In the genomic region with DNA sequence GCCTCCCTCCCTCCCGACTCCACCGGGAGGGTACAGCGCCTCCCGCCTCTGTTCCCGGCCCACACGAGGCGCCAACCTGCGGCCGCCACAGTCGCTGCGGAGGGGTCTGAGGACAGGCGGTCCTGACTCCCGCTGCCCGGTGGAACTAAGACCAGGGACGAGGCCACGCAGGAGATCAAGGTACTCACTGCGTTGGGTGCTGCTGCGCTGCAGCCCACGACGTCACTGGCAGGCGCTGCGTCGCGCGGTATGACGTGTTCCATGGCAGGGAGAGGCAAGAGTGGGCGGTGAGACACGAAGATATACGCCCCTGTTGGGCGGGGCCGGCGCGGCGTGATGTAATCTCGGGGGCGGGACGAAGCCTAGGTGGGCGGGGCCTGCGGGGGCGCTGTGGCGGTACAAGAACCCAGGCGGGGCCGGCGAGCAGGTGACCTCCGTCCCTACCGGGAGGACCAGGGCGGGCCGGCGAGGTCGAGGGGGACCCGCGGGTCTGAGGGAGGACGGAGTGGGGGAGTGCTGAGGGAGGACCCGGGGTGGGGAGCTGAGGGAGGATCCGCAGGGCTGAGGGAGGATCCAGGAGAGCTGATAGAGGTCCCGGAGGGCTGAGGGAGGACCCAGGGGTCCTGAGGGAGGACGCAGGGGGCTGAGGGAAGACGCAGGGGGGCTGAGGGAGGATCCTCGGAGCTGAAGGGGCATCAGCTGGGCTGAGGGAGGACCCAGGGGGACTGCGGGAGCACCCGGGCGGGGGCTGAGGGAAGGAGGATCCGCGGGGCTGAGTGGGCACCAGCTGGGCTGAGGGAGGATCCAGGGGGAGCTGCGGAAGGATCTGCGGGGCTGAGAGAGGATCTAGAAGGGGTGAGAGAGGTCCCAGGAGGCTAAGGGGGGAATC, we compare ENCODE assay signal across 8 cellular contexts. TPM values are rescaled to one million over a fixed set of nuclear protein-coding genes. Genes with fewer than 3 reads are reported as not detected.
DNase-seq lines count a peak whose midpoint lies in the region; ATAC-seq, FAIRE-seq and TF ChIP-seq lines count a peak whose summit lies in the region.

A gene (minus strand): TSS at position 227 of the 889 bp plus-strand sequence. CDS start 1,039 bp downstream, outside the sequence.

- peak within 1 kb of the TSS; percentile 83 for H3K27ac ChIP-seq in H1 (ENCODE audit: low read depth, low read length)
- H3K27ac ChIP-seq in mesendoderm (ENCODE audit: low read depth, low read length), result no peak within 1 kb of the TSS

- no peak within 1 kb of the TSS for H4K91ac ChIP-seq in H1 (replicated peaks; ENCODE audit: insufficient read length, low read length)

- peak within 1 kb of the TSS; percentile 85 to 95 (median 86) for H3K9ac ChIP-seq in H1 (replicated peaks in 1 of 4; ENCODE audit: extremely low read depth in 1 of 4, low read depth in 3 of 4, low read length in 3 of 4)
- peak within 1 kb of the TSS; percentile 97 for H3K9ac ChIP-seq in mesendoderm (ENCODE audit: low read length)

- peak within 1 kb of the TSS; percentile 63 for H3K18ac ChIP-seq in H1 (ENCODE audit: extremely low read depth, low read length)
- H3K18ac ChIP-seq in mesendoderm (ENCODE audit: low read length), result peak within 1 kb of the TSS; percentile 3

- H4K8ac ChIP-seq in H1 (ENCODE audit: extremely low read depth, insufficient read depth, low read length) (peak within 1 kb of the TSS; percentile 97), mesendoderm (ENCODE audit: low read depth, low read length) (peak within 1 kb of the TSS; percentile 7)

- H3K23ac ChIP-seq in H1 (ENCODE audit: insufficient read length) (no peak within 1 kb of the TSS), mesendoderm (ENCODE audit: low read length) (no peak within 1 kb of the TSS)

- H3K79me2 ChIP-seq in H1 (ENCODE audit: control insufficient read depth in 1 of 2, insufficient read depth in 2 of 2, low read length in 2 of 2) (peaks cover 3 to 8% of the 10 kb centered on the region in 2 experiments; a peak in 2 of 4 replicates), mesendoderm (ENCODE audit: control insufficient read depth, insufficient read depth, low read length) (peaks cover 10% of the 10 kb centered on the region)

- no peak for TF ChIP-seq CTCF in H1 (IDR thresholded peaks at IDR 0.05; ENCODE audit: control extremely low read depth in 1 of 3, insufficient read depth in 1 of 3, low read depth in 1 of 3, low read length in 3 of 3)

- TF ChIP-seq RAD21 in H1 (IDR thresholded peaks at IDR 0.05 in 1 of 2, conservative IDR thresholded peaks at IDR 0.05 in 1 of 2; ENCODE audit: low read depth in 2 of 2, low read length in 2 of 2), result no peak

- H3K4me3 ChIP-seq in H1 (ENCODE audit: extremely low read depth in 1 of 4, insufficient read depth in 2 of 4, low read depth in 3 of 4, low read length in 4 of 4) (peak within 1 kb of the TSS; percentile 71 to 96 (median 88)), mesendoderm (ENCODE audit: low read length) (peak within 1 kb of the TSS; percentile 93)

- no peak within 1 kb of the TSS for H3K14ac ChIP-seq in H1 (ENCODE audit: insufficient read length)

- no peak within 1 kb of the TSS for H2BK20ac ChIP-seq in H1 (ENCODE audit: low read length)

- H2BK15ac ChIP-seq in H1 (ENCODE audit: low read length) (no peak within 1 kb of the TSS), mesendoderm (replicated peaks; ENCODE audit: low read depth) (no peak within 1 kb of the TSS)

- H2BK120ac ChIP-seq in H1 (replicated peaks; ENCODE audit: low read depth, low read length) (no peak within 1 kb of the TSS), mesendoderm (ENCODE audit: low read depth, low read length) (no peak within 1 kb of the TSS)

- POLR2A ChIA-PET in H1 (lab: Charles Lee; ENCODE audit: partially characterized antibody), result interaction anchor here (0.8 to 2.1 kb wide), 6 partner anchors 9 to 56 kb away, joined by 3 to 9 read pairs (median 4); a partner anchor contains a TSS

- TF ChIP-seq POLR2A in H1 (IDR thresholded peaks at IDR 0.05; ENCODE audit: control extremely low read depth in 1 of 2, low read depth in 2 of 2, low read length in 2 of 2), result peak in 1 of 2 experiments; percentile 86; a peak in 2 of 3 replicates

- H3K79me1 ChIP-seq in H1 (ENCODE audit: low read depth, low read length) (peaks cover 12% of the 10 kb centered on the region; the same call in 1 of the 2 replicates), mesendoderm (ENCODE audit: low read length) (peaks cover 10% of the 10 kb centered on the region)

- H3K4ac ChIP-seq in H1 (replicated peaks; ENCODE audit: insufficient read length, low read depth, low read length) (no peak within 1 kb of the TSS), mesendoderm (ENCODE audit: low read depth, low read length) (no peak within 1 kb of the TSS)

- H3K9me3 ChIP-seq in H1 (ENCODE audit: insufficient read depth in 2 of 2, low read depth in 1 of 2, low read length in 1 of 2), result no peaks in the 10 kb centered on the region

- peak within 1 kb of the TSS; percentile 4 for H4K5ac ChIP-seq in H1 (ENCODE audit: insufficient read length, low read depth, low read length)
- H4K5ac ChIP-seq in mesendoderm (ENCODE audit: low read length), result no peak within 1 kb of the TSS

- DNase-seq in COR-L47 (lab: John Stamatoyannopoulos, UW), result peak; percentile 95
- DNase-seq in HUDEP-2 (lab: John Stamatoyannopoulos, UW; ENCODE audit: unreplicated experiment in 76 of 76), result peak; percentile 42 to 98 (median 93)
- DNase-seq in NOMO-1 treated with dmso at 0.1 percent for 144 hours (lab: John Stamatoyannopoulos, UW; ENCODE audit: unreplicated experiment), result peak; percentile 90
- DNase-seq in activated CD8-positive, alpha-beta memory T cell treated with anti-CD3 and anti-CD28 coated beads for 48 hours (ENCODE audit: low read depth in 2 of 3, low spot score in 2 of 3), result peak; percentile 97 to 100 (median 99)
- peak; percentile 85 to 100 for DNase-seq in H1 (ENCODE audit: low read depth in 1 of 2, low spot score in 2 of 2)
- peak; percentile 97 for DNase-seq in mesendoderm
- peak; percentile 99 for DNase-seq in stimulated activated CD8-positive, alpha-beta memory T cell treated with anti-CD3 and anti-CD28 coated beads, Interleukin-15, amount 100 ng/mL, for 1 hour (ENCODE audit: low read depth)

- H3K4me2 ChIP-seq in H1 (ENCODE audit: insufficient read depth in 1 of 2, low read depth in 2 of 2, low read length in 2 of 2) (peak within 1 kb of the TSS; percentile 79 to 90), mesendoderm (ENCODE audit: low read length) (peak within 1 kb of the TSS; percentile 97)

- 1% methylated on average over 43 of the region's 66 CpGs; no CpG with 5 or more reads in 1 of the 2 experiments for WGBS in H1 (ENCODE audit: extremely low coverage in 1 of 2, insufficient coverage in 1 of 2, insufficient read length in 1 of 2, insufficient replicate concordance in 2 of 2, low coverage in 1 of 2, low lambda C conversion rate in 2 of 2, missing lambda C conversion rate in 1 of 2), 2 experiments
- no CpG with 5 or more reads among the region's 66 CpGs for WGBS in mesendoderm (ENCODE audit: extremely low coverage, insufficient coverage, low lambda C conversion rate)

- H3K56ac ChIP-seq in H1 (replicated peaks; ENCODE audit: insufficient read length, low read depth, low read length), result no peak within 1 kb of the TSS
- peak within 1 kb of the TSS; percentile 99 for H3K56ac ChIP-seq in mesendoderm (ENCODE audit: low read length)

- no peak for FAIRE-seq in H1 (lab: Jason Lieb, UNC)

- CTCF ChIA-PET in H1 (lab: Charles Lee; ENCODE audit: partially characterized antibody), result interaction anchor here (1.0 to 2.5 kb wide), 4 partner anchors 21 to 62 kb away, joined by 3 to 14 read pairs (median 4); no protein-coding TSS in a partner anchor

- H2AK5ac ChIP-seq in H1 (ENCODE audit: low read depth, low read length) (0 out of 2 replicates have a peak within 1 kb of the TSS, but pooled peaks have one; percentile 15), mesendoderm (ENCODE audit: low read length) (no peak within 1 kb of the TSS)

- H2BK5ac ChIP-seq in H1 (ENCODE audit: low read depth, low read length), result peak within 1 kb of the TSS; percentile 13; the same call in 1 of the 2 replicates
- peak within 1 kb of the TSS; percentile 62 for H2BK5ac ChIP-seq in mesendoderm (ENCODE audit: low read length)

- peak within 1 kb of the TSS; percentile 73 for H2AFZ ChIP-seq in H1 (ENCODE audit: low read length)

- H3K23me2 ChIP-seq in H1 (ENCODE audit: low read depth, low read length), result peaks cover 8% of the 10 kb centered on the region; the same call in 1 of the 2 replicates

- no peak within 1 kb of the TSS for H2BK12ac ChIP-seq in H1 (ENCODE audit: low read depth, low read length)

- H3K27me3 ChIP-seq in H1 (replicated peaks in 1 of 4; ENCODE audit: control insufficient read depth in 3 of 4, extremely low read depth in 1 of 4, insufficient read depth in 3 of 4, low read length in 3 of 4) (peaks cover 0 to 6% (median 5%) of the 10 kb centered on the region in 4 experiments; a peak in 2 of 7 replicates), mesendoderm (ENCODE audit: insufficient read depth, low read length, poor library complexity) (no peaks in the 10 kb centered on the region)

- H4K20me1 ChIP-seq in H1 (replicated peaks in 1 of 2; ENCODE audit: control insufficient read depth in 1 of 2, insufficient read depth in 2 of 2, low read length in 2 of 2), result peaks cover 0 to 13% of the 10 kb centered on the region in 2 experiments

- ATAC-seq in GM21381 (IDR thresholded peaks at IDR 0.05; ENCODE audit: unreplicated experiment), result peak; percentile 87

- H3K4me1 ChIP-seq in H1 (replicated peaks in 1 of 4; ENCODE audit: control insufficient read depth in 3 of 4, insufficient read depth in 4 of 4, low read length in 3 of 4), result peaks cover 0 to 7% (median under 1%) of the 10 kb centered on the region in 4 experiments; a peak in 5 of 7 replicates
- peaks cover 3% of the 10 kb centered on the region for H3K4me1 ChIP-seq in mesendoderm (ENCODE audit: control insufficient read depth, low read depth, low read length)

- TF ChIP-seq EP300 in H1 (IDR thresholded peaks at IDR 0.05; ENCODE audit: borderline replicate concordance in 1 of 2, low read depth in 2 of 2, low read length in 2 of 2), result no peak

- peaks cover 3 to 16% (median 8%) of the 10 kb centered on the region in 4 experiments; a peak in 5 of 8 replicates for H3K36me3 ChIP-seq in H1 (ENCODE audit: control insufficient read depth in 2 of 4, insufficient read depth in 4 of 4, low read length in 3 of 4)
- H3K36me3 ChIP-seq in mesendoderm (ENCODE audit: control insufficient read depth, insufficient read depth, low read length), result no peaks in the 10 kb centered on the region

RNA-seq across cellular contexts. Expression of the gene that starts here (rescaled TPM):
- total RNA-seq in H1 (2021; fragmentation: NEBNext Ultra II Directional; extraction: Animal tissue kit (Norgen Biotek cat#: 25700)), result 59.0 and 62.7 TPM in 2 replicates
- 244 and 249 TPM in 2 replicates for polyA plus RNA-seq in H1 (2011; rRNA removed)
- 186 TPM for polyA plus RNA-seq in H1 (2011; cell fraction: cytosol; rRNA removed)
- 157 TPM for polyA plus RNA-seq in H1 (2011; cell fraction: nucleus; rRNA removed)
- 31.0 to 91.5 TPM (median 85.9 TPM) in 4 replicates for polyA plus RNA-seq in H1 (2012, experiment 1 of 2)
- 110 TPM for polyA plus RNA-seq in H1 (2012, experiment 2 of 2)
- 72.3 TPM for polyA plus RNA-seq in H1 (2013, experiment 1 of 2)
- polyA plus RNA-seq in H1 (2013, experiment 2 of 2), result 69.2 TPM
- 30.6 and 36.8 TPM in 2 replicates for polyA minus RNA-seq in H1 (2011; rRNA and poly(A)+ RNA removed)
- polyA minus RNA-seq in H1 (2011; cell fraction: cytosol; rRNA and poly(A)+ RNA removed), result 38.5 TPM
- polyA minus RNA-seq in H1 (2011; cell fraction: nucleus; rRNA and poly(A)+ RNA removed), result 46.7 TPM
- 64.4 TPM for polyA plus RNA-seq in mesendoderm (2013, experiment 1 of 2)
- polyA plus RNA-seq in mesendoderm (2013, experiment 2 of 2), result 65.3 TPM
